Comparison of ENCODE assay signal across 8 cellular contexts in genomic region chr11:85694385-85694980, GRCh38. TPM values are rescaled to one million over a fixed set of nuclear protein-coding genes. Genes with fewer than 3 reads are reported as not detected.
DNase-seq lines count a peak whose midpoint lies in the region; ATAC-seq and FAIRE-seq lines count a peak whose summit lies in the region.

No MANE protein-coding gene starts in this region.

- peaks cover 10% of the 10 kb centered on the region for H3K9me3 Mint-ChIP-seq in activated CD4-positive, alpha-beta T cell treated with anti-CD3 and anti-CD28 coated beads, Interleukin-2, amount 10 ng/mL, durations not matched to agents 7 days and 5 days
- no peaks in the 10 kb centered on the region for H3K9me3 Mint-ChIP-seq in activated CD8-positive, alpha-beta T cell treated with anti-CD3 and anti-CD28 coated beads, Interleukin-2, amount 10 ng/mL, durations not matched to agents 7 days and 5 days (ENCODE audit: insufficient read depth)

- CTCF ChIA-PET in activated CD4-positive, alpha-beta T cell treated with anti-CD3 and anti-CD28 coated beads, Interleukin-2, amount 10 ng/mL, durations not matched to agents 7 days and 5 days (lab: Charles Lee) = interaction anchor here (0.7 to 2.1 kb wide), 8 partner anchors 9 to 204 kb away, joined by 3 to 5 read pairs (median 3); partner anchors contain the start of genes CCDC89 and SYTL2
- CTCF ChIA-PET in activated CD8-positive, alpha-beta T cell treated with anti-CD3 and anti-CD28 coated beads, Interleukin-2, amount 10 ng/mL, durations not matched to agents 7 days and 5 days (lab: Charles Lee) = interaction anchor here (0.7 to 4.9 kb wide), 20 partner anchors 9 to 636 kb away, joined by 3 to 31 read pairs (median 5); partner anchors contain the start of genes CCDC83, CCDC89 and TMEM126A

- no peak overlapping the region for H3K4me3 Mint-ChIP-seq in activated CD4-positive, alpha-beta T cell treated with anti-CD3 and anti-CD28 coated beads, Interleukin-2, amount 10 ng/mL, durations not matched to agents 7 days and 5 days
- no peak overlapping the region for H3K4me3 Mint-ChIP-seq in activated CD8-positive, alpha-beta T cell treated with anti-CD3 and anti-CD28 coated beads, Interleukin-2, amount 10 ng/mL, durations not matched to agents 7 days and 5 days

- no peak for ATAC-seq in activated CD8-positive, alpha-beta T cell treated with anti-CD3 and anti-CD28 coated beads, Interleukin-2, amount 10 ng/mL, durations not matched to agents 7 days and 5 days
- ATAC-seq in GM21786 (IDR thresholded peaks at IDR 0.05; ENCODE audit: unreplicated experiment) = no peak

- H3K27ac Mint-ChIP-seq in activated CD4-positive, alpha-beta T cell treated with anti-CD3 and anti-CD28 coated beads, Interleukin-2, amount 10 ng/mL, durations not matched to agents 7 days and 5 days = peak overlapping the region; percentile 20
- no peak overlapping the region for H3K27ac Mint-ChIP-seq in activated CD8-positive, alpha-beta T cell treated with anti-CD3 and anti-CD28 coated beads, Interleukin-2, amount 10 ng/mL, durations not matched to agents 7 days and 5 days

- H3K36me3 Mint-ChIP-seq in activated CD4-positive, alpha-beta T cell treated with anti-CD3 and anti-CD28 coated beads, Interleukin-2, amount 10 ng/mL, durations not matched to agents 7 days and 5 days (ENCODE audit: low read depth) = peaks cover 47% of the 10 kb centered on the region
- peaks cover 41% of the 10 kb centered on the region for H3K36me3 Mint-ChIP-seq in activated CD8-positive, alpha-beta T cell treated with anti-CD3 and anti-CD28 coated beads, Interleukin-2, amount 10 ng/mL, durations not matched to agents 7 days and 5 days (ENCODE audit: low read depth)

- no peak for FAIRE-seq in HTR-8/SVneo (lab: Jason Lieb, UNC)

- H3K27me3 Mint-ChIP-seq in activated CD4-positive, alpha-beta T cell treated with anti-CD3 and anti-CD28 coated beads, Interleukin-2, amount 10 ng/mL, durations not matched to agents 7 days and 5 days = peaks cover 4% of the 10 kb centered on the region
- peaks cover 2% of the 10 kb centered on the region for H3K27me3 Mint-ChIP-seq in activated CD8-positive, alpha-beta T cell treated with anti-CD3 and anti-CD28 coated beads, Interleukin-2, amount 10 ng/mL, durations not matched to agents 7 days and 5 days (ENCODE audit: low read depth)

- H3K4me1 Mint-ChIP-seq in activated CD4-positive, alpha-beta T cell treated with anti-CD3 and anti-CD28 coated beads, Interleukin-2, amount 10 ng/mL, durations not matched to agents 7 days and 5 days = peaks cover 44% of the 10 kb centered on the region
- H3K4me1 Mint-ChIP-seq in activated CD8-positive, alpha-beta T cell treated with anti-CD3 and anti-CD28 coated beads, Interleukin-2, amount 10 ng/mL, durations not matched to agents 7 days and 5 days (ENCODE audit: low read depth) = peaks cover 43% of the 10 kb centered on the region

- DNase-seq in activated CD4-positive, alpha-beta T cell treated with anti-CD3 and anti-CD28 coated beads, Interleukin-2, amount 10 ng/mL, durations not matched to agents 7 days and 5 days = peak; percentile 47
- no peak for DNase-seq in activated CD4-positive, alpha-beta T cell treated with anti-CD3 and anti-CD28 coated beads for 1 hour
- DNase-seq in HTR-8/SVneo (ENCODE audit: insufficient read length, low spot score) = peak; percentile 43
- DNase-seq in activated CD8-positive, alpha-beta T cell treated with anti-CD3 and anti-CD28 coated beads, Interleukin-2, amount 10 ng/mL, durations not matched to agents 7 days and 5 days = peak; percentile 48
- DNase-seq in iris pigment epithelial cell (ENCODE audit: low read depth) = peak; percentile 60
- no peak for DNase-seq in 8988T
- no peak for DNase-seq in stimulated activated CD4-positive, alpha-beta T cell treated with anti-CD3 and anti-CD28 coated beads, Interleukin-4, amount 100 ng/mL, for 24 hours

- POLR2A ChIA-PET in activated CD4-positive, alpha-beta T cell treated with anti-CD3 and anti-CD28 coated beads, Interleukin-2, amount 10 ng/mL, durations not matched to agents 7 days and 5 days (lab: Charles Lee) = no interaction called here
- POLR2A ChIA-PET in activated CD8-positive, alpha-beta T cell treated with anti-CD3 and anti-CD28 coated beads, Interleukin-2, amount 10 ng/mL, durations not matched to agents 7 days and 5 days (lab: Charles Lee) = interaction anchor here (1.0 to 2.3 kb wide), 3 partner anchors 31 to 160 kb away, joined by 3 to 6 read pairs (median 5); partner anchors contain the start of gene CCDC83

RNA-seq across cellular contexts. Expression of gene CCDC89, which starts 8.5 kb away (rescaled TPM):
- under 1 TPM; 0.52 to 0.60 TPM for total RNA-seq in activated CD4-positive, alpha-beta T cell treated with anti-CD3 and anti-CD28 coated beads, Interleukin-2, amount 10 ng/mL, durations not matched to agents 7 days and 5 days
- under 1 TPM; 0.23 to 0.63 TPM for total RNA-seq in activated CD8-positive, alpha-beta T cell treated with anti-CD3 and anti-CD28 coated beads, Interleukin-2, amount 10 ng/mL, durations not matched to agents 7 days and 5 days

RNA-seq across cellular contexts. Expression of gene CREBZF, which starts 29.6 kb away (rescaled TPM):
- 10 to 100 TPM; 55.5 to 57.2 TPM for total RNA-seq in activated CD4-positive, alpha-beta T cell treated with anti-CD3 and anti-CD28 coated beads, Interleukin-2, amount 10 ng/mL, durations not matched to agents 7 days and 5 days
- total RNA-seq in activated CD8-positive, alpha-beta T cell treated with anti-CD3 and anti-CD28 coated beads, Interleukin-2, amount 10 ng/mL, durations not matched to agents 7 days and 5 days = 10 to 100 TPM; 51.4 to 54.8 TPM

RNA-seq across cellular contexts. Expression of gene TMEM126A, which starts 46.7 kb away (rescaled TPM):
- 10 to 100 TPM; 29.3 to 30.7 TPM for total RNA-seq in activated CD4-positive, alpha-beta T cell treated with anti-CD3 and anti-CD28 coated beads, Interleukin-2, amount 10 ng/mL, durations not matched to agents 7 days and 5 days
- 10 to 100 TPM; 33.7 to 39.8 TPM for total RNA-seq in activated CD8-positive, alpha-beta T cell treated with anti-CD3 and anti-CD28 coated beads, Interleukin-2, amount 10 ng/mL, durations not matched to agents 7 days and 5 days

Comparison
In these comparisons a context has a peak if more than half of its experiments do, and no peak if none do; other contexts are left out.
1. DNase-seq: peak in activated CD4-positive, alpha-beta T cell treated with anti-CD3 and anti-CD28 coated beads, Interleukin-2, amount 10 ng/mL, durations not matched to agents 7 days and 5 days (single experiment), HTR-8/SVneo (single experiment), activated CD8-positive, alpha-beta T cell treated with anti-CD3 and anti-CD28 coated beads, Interleukin-2, amount 10 ng/mL, durations not matched to agents 7 days and 5 days (single experiment) and iris pigment epithelial cell (single experiment); none in activated CD4-positive, alpha-beta T cell treated with anti-CD3 and anti-CD28 coated beads for 1 hour (single experiment), 8988T (single experiment) and stimulated activated CD4-positive, alpha-beta T cell treated with anti-CD3 and anti-CD28 coated beads, Interleukin-4, amount 100 ng/mL, for 24 hours (single experiment).